In the genomic region with DNA sequence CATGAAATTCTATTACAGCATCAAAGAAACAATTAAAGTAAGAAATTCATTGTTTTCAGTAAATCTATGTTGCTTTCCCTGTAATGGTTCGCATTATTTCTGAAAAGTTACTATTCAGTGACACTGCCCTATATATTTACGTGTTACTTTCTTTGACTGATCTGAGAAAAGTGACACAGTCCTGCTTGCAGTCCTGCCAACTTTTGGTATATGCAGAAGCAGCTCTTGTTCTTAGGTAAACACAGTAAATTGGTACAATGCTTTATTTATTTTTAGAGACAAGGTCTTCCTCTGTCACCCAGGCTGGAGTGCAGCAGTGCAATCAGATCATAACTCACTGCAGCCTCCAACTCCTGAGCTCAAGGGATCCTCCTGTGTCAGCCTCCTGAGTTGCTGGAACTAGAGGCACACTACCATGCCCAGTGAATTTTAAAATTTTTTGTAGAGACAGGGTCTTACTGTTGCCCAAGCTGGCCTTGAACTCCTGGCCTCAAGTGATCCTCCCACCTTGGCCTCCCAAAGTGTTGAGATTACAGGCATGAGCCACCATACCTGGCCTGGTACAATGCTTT, we compare ENCODE assay signal across 5 cellular contexts.
"Had no signal": no experiment of that assay in that cellular context is flagged by ENCODE, and none has a peak within 500 bp of the region (broad histone marks: within the 10 kb centered on the region; RNA-seq: fewer than 3 reads in every experiment).

No MANE protein-coding gene starts in this region.

- H3K27ac ChIP-seq: GM23248 had no signal

- DNase-seq: GM23248, H9, HCEC 1CT, KBM-7 had no signal

- H3K27ac Mint-ChIP-seq: IgD-negative memory B cell had no signal

- H3K4me3 Mint-ChIP-seq: H9, IgD-negative memory B cell had no signal

- H3K27me3 Mint-ChIP-seq: IgD-negative memory B cell had no signal

- H3K9me3 Mint-ChIP-seq: H9, IgD-negative memory B cell had no signal

- H3K4me3 ChIP-seq: GM23248 had no signal

- H2AFZ ChIP-seq: GM23248 had no signal
